ENCODE assay signal across 7 cellular contexts in genomic region chr10:54906940-54907339, GRCh38.
"Had no signal": no experiment of that assay in that cellular context is flagged by ENCODE, and none has a peak within 500 bp of the region (broad histone marks: within the 10 kb centered on the region; RNA-seq: fewer than 3 reads in every experiment).

No MANE protein-coding gene starts in this region.

- H3K9ac ChIP-seq: KMS-11 had no signal

- H3K4me2 ChIP-seq: KMS-11 had no signal

- FAIRE-seq: H54, HTR-8/SVneo had no signal

- H3K27ac ChIP-seq: KMS-11 had no signal

- H3K4me3 Mint-ChIP-seq: H9 had no signal

- H3K27ac Mint-ChIP-seq: H9 had no signal

- DNase-seq: GOT3, H9, HCEC 1CT, KBM-7 had no signal
